1 cellular context compared by ENCODE assay signal in genomic region chr11:7696424-7696823, GRCh38.
TF ChIP-seq lines count a peak whose summit lies in the region.

No MANE protein-coding gene starts in this region.

TF ChIP-seq in GM12878, 131 proteins besides CTCF, POLR2A, EP300 and RAD21 (continued from another document):
- TF ChIP-seq CEBPZ (IDR thresholded peaks at IDR 0.05; ENCODE audit: low read depth, low read length): no peak
- no peak for TF ChIP-seq IRF5 (IDR thresholded peaks at IDR 0.05; ENCODE audit: borderline replicate concordance)
- TF ChIP-seq CBFB (IDR thresholded peaks at IDR 0.05; ENCODE audit: low read depth): no peak
- no peak for TF ChIP-seq TAF1 (IDR thresholded peaks at IDR 0.05; ENCODE audit: borderline replicate concordance, low read depth, low read length)
- no peak for TF ChIP-seq ZNF24 (IDR thresholded peaks at IDR 0.05)
- TF ChIP-seq NKRF (conservative IDR thresholded peaks at IDR 0.05): no peak
